Comparison of ENCODE assay signal across 1 cellular context in the genomic region with DNA sequence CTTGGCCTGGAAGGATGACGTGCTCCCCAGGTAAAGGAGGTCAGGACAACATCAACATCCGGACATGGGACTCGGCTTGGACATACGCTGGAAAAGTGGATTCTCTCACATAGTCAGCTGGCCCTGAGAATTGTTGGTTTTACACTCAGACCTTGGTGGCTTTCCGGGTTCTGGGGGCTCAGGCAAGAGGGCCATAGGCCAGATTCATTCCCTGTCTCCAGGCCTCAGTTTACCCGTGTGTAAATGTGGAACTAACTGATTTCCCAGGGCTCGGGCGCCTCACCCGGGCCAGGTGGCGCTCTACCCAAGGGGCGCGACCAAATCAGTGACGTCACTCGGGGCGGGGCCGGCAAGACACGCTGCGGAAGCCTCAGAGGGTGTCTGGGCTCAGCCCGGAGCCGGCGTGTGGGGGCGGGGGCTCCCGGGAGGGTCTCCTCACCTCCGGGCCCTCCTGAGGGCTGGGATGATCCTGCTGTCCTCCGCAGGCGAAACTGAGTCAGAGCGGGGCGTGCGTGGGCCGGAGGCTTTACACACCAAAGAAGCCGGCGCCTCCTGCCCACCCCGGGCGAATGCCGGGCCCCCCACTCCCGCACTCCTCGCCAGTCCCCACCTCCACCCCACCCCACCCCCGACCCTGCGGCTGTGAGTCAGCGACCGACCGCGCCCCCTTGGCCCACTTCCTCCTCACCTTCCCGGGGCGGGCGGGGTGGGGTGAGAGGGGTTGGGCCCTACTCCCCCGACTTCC.
TF ChIP-seq lines count a peak whose summit lies in the region.

No MANE protein-coding gene starts in this region.

TF ChIP-seq in K562, 482 proteins besides CTCF, POLR2A, EP300 and RAD21 (continues in another document):
- no peak for TF ChIP-seq IFI16 (CRISPR knock-in tag; IDR thresholded peaks at IDR 0.05)
- TF ChIP-seq PCBP1 (IDR thresholded peaks at IDR 0.05; ENCODE audit: low read depth, low read length, poor library complexity, severe bottlenecking), result peak; percentile 86
- TF ChIP-seq SIRT6 (IDR thresholded peaks at IDR 0.05; ENCODE audit: low read depth, low read length), result no peak
- TF ChIP-seq ZNF778 (CRISPR knock-in tag; IDR thresholded peaks at IDR 0.05), result no peak
- no peak for TF ChIP-seq ZNF232 (CRISPR knock-in tag; IDR thresholded peaks at IDR 0.05)
- TF ChIP-seq MECOM (CRISPR knock-in tag; IDR thresholded peaks at IDR 0.05), result no peak
- peak; percentile 58 for TF ChIP-seq ZNF24 (IDR thresholded peaks at IDR 0.05)
- TF ChIP-seq TAF7 (tag; IDR thresholded peaks at IDR 0.05), result no peak
- no peak for TF ChIP-seq RFX1 (IDR thresholded peaks at IDR 0.05)
- no peak for TF ChIP-seq CC2D1A (IDR thresholded peaks at IDR 0.05)
- TF ChIP-seq RBBP5 (IDR thresholded peaks at IDR 0.05; ENCODE audit: borderline replicate concordance, insufficient read depth, low read length, poor library complexity, severe bottlenecking), result peak; percentile 25
- peak; percentile 17 for TF ChIP-seq PRPF4 (IDR thresholded peaks at IDR 0.05; ENCODE audit: insufficient read depth, low read depth, low read length, poor library complexity, severe bottlenecking)
- no peak for TF ChIP-seq STAT5B (CRISPR knock-in tag; IDR thresholded peaks at IDR 0.05)
- peak; percentile 69 for TF ChIP-seq POLR2AphosphoS5 (IDR thresholded peaks at IDR 0.05; ENCODE audit: control insufficient read depth, insufficient read depth, low read depth, low read length)
- no peak for TF ChIP-seq ZFPM2 (CRISPR knock-in tag; IDR thresholded peaks at IDR 0.05)
- TF ChIP-seq, protein P1, sequence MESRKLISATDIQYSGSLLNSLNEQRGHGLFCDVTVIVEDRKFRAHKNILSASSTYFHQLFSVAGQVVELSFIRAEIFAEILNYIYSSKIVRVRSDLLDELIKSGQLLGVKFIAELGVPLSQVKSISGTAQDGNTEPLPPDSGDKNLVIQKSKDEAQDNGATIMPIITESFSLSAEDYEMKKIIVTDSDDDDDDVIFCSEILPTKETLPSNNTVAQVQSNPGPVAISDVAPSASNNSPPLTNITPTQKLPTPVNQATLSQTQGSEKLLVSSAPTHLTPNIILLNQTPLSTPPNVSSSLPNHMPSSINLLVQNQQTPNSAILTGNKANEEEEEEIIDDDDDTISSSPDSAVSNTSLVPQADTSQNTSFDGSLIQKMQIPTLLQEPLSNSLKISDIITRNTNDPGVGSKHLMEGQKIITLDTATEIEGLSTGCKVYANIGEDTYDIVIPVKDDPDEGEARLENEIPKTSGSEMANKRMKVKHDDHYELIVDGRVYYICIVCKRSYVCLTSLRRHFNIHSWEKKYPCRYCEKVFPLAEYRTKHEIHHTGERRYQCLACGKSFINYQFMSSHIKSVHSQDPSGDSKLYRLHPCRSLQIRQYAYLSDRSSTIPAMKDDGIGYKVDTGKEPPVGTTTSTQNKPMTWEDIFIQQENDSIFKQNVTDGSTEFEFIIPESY (CRISPR knock-in tag; IDR thresholded peaks at IDR 0.05), result no peak; the same call in 1 of the 2 replicates
- no peak for TF ChIP-seq TCF7 (IDR thresholded peaks at IDR 0.05; ENCODE audit: borderline replicate concordance)
- TF ChIP-seq SIN3B (IDR thresholded peaks at IDR 0.05; ENCODE audit: low read depth), result peak; percentile 53; the same call in 1 of the 2 replicates
- TF ChIP-seq SLC30A9 (CRISPR knock-in tag; IDR thresholded peaks at IDR 0.05), result no peak
- no peak for TF ChIP-seq ZBTB8A (IDR thresholded peaks at IDR 0.05; ENCODE audit: partially characterized antibody)
- no peak for TF ChIP-seq ZNF79 (CRISPR knock-in tag; IDR thresholded peaks at IDR 0.05; ENCODE audit: low read depth)
- TF ChIP-seq CXXC5 (CRISPR knock-in tag; IDR thresholded peaks at IDR 0.05), result peak; percentile 81
- no peak for TF ChIP-seq RHOXF2B (CRISPR knock-in tag; conservative IDR thresholded peaks at IDR 0.05)
- no peak for TF ChIP-seq ZNF263 (CRISPR knock-in tag; IDR thresholded peaks at IDR 0.05; ENCODE audit: borderline replicate concordance)
- no peak; the same call in 1 of the 2 replicates for TF ChIP-seq NFE2 (IDR thresholded peaks at IDR 0.05; ENCODE audit: low read depth)
- TF ChIP-seq ILK (tag; IDR thresholded peaks at IDR 0.05; ENCODE audit: borderline replicate concordance, low read depth), result no peak
- TF ChIP-seq ZNF146 (CRISPR knock-in tag; IDR thresholded peaks at IDR 0.05; ENCODE audit: unreplicated experiment), result no peak
- TF ChIP-seq NFIX (CRISPR knock-in tag; IDR thresholded peaks at IDR 0.05; ENCODE audit: low read depth), result no peak
- 0 out of 2 replicates have a peak, but pooled peaks have one; percentile 35 for TF ChIP-seq KLF16 (IDR thresholded peaks at IDR 0.05)
- peak; percentile 91 to 92 for TF ChIP-seq MAZ (CRISPR knock-in tag; conservative IDR thresholded peaks at IDR 0.05 in 1 of 2, IDR thresholded peaks at IDR 0.05 in 1 of 2)
- no peak for TF ChIP-seq KAT2B (IDR thresholded peaks at IDR 0.05; ENCODE audit: low read depth, low read length)
- no peak for TF ChIP-seq NUFIP1 (IDR thresholded peaks at IDR 0.05; ENCODE audit: partially characterized antibody)
- no peak for TF ChIP-seq HNRNPH1 (optimal IDR thresholded peaks at IDR 0.05; ENCODE audit: low read depth, low read length)
- TF ChIP-seq ETV6 (IDR thresholded peaks at IDR 0.05; ENCODE audit: borderline replicate concordance in 1 of 2, low read depth in 2 of 2, low read length in 1 of 2), result peak in 1 of 2 experiments; percentile 68; a peak in 2 of 4 replicates
- TF ChIP-seq ETV6 (CRISPR knock-in tag; IDR thresholded peaks at IDR 0.05; ENCODE audit: borderline replicate concordance), result no peak
- no peak for TF ChIP-seq ZNF444 (CRISPR knock-in tag; IDR thresholded peaks at IDR 0.05)
- TF ChIP-seq, protein P2, sequence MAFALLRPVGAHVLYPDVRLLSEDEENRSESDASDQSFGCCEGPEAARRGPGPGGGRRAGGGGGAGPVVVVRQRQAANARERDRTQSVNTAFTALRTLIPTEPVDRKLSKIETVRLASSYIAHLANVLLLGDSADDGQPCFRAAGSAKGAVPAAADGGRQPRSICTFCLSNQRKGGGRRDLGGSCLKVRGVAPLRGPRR (CRISPR knock-in tag; IDR thresholded peaks at IDR 0.05), result no peak
- TF ChIP-seq ARHGAP35 (IDR thresholded peaks at IDR 0.05; ENCODE audit: partially characterized antibody), result no peak
- no peak; the same call in 1 of the 2 replicates for TF ChIP-seq RAD51 (IDR thresholded peaks at IDR 0.05; ENCODE audit: borderline replicate concordance, low read depth)
- TF ChIP-seq CSDE1 (IDR thresholded peaks at IDR 0.05), result no peak
- no peak for TF ChIP-seq SAFB2 (IDR thresholded peaks at IDR 0.05; ENCODE audit: borderline replicate concordance, low read depth, low read length, severe bottlenecking)
- TF ChIP-seq IRF1 (CRISPR knock-in tag; IDR thresholded peaks at IDR 0.05; ENCODE audit: borderline replicate concordance), result no peak
- TF ChIP-seq ESRRB (CRISPR knock-in tag; IDR thresholded peaks at IDR 0.05; ENCODE audit: borderline replicate concordance), result no peak
- no peak for TF ChIP-seq TFAM (CRISPR knock-in tag; conservative IDR thresholded peaks at IDR 0.05)
- no peak for TF ChIP-seq ZNF165 (CRISPR knock-in tag; IDR thresholded peaks at IDR 0.05; ENCODE audit: borderline replicate concordance)
- TF ChIP-seq, protein P3, sequence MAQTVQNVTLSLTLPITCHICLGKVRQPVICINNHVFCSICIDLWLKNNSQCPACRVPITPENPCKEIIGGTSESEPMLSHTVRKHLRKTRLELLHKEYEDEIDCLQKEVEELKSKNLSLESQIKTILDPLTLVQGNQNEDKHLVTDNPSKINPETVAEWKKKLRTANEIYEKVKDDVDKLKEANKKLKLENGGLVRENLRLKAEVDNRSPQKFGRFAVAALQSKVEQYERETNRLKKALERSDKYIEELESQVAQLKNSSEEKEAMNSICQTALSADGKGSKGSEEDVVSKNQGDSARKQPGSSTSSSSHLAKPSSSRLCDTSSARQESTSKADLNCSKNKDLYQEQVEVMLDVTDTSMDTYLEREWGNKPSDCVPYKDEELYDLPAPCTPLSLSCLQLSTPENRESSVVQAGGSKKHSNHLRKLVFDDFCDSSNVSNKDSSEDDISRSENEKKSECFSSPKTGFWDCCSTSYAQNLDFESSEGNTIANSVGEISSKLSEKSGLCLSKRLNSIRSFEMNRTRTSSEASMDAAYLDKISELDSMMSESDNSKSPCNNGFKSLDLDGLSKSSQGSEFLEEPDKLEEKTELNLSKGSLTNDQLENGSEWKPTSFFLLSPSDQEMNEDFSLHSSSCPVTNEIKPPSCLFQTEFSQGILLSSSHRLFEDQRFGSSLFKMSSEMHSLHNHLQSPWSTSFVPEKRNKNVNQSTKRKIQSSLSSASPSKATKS (CRISPR knock-in tag; IDR thresholded peaks at IDR 0.05), result no peak
- peak; percentile 30; the same call in 1 of the 2 replicates for TF ChIP-seq SMARCC2 (IDR thresholded peaks at IDR 0.05; ENCODE audit: low read depth)
- no peak for TF ChIP-seq KLF10 (CRISPR knock-in tag; IDR thresholded peaks at IDR 0.05)
- no peak for TF ChIP-seq SRSF3 (IDR thresholded peaks at IDR 0.05; ENCODE audit: insufficient read depth, low read length)
- no peak for TF ChIP-seq POLR2H (tag; IDR thresholded peaks at IDR 0.05; ENCODE audit: low read depth)
- TF ChIP-seq PHF8 (IDR thresholded peaks at IDR 0.05; ENCODE audit: borderline replicate concordance, low read length), result peak; percentile 75; the same call in 1 of the 2 replicates
- TF ChIP-seq NCOA2 (IDR thresholded peaks at IDR 0.05; ENCODE audit: partially characterized antibody in 2 of 2), result no peak
- 0 out of 4 replicates have a peak, but pooled peaks of 1 of the 2 experiments have one; percentile 26 for TF ChIP-seq KDM1A (IDR thresholded peaks at IDR 0.05)
- no peak for TF ChIP-seq HSF4 (CRISPR knock-in tag; IDR thresholded peaks at IDR 0.05; ENCODE audit: borderline replicate concordance)
- TF ChIP-seq PHB2 (IDR thresholded peaks at IDR 0.05; ENCODE audit: low read depth), result no peak
- no peak for TF ChIP-seq SRSF9 (IDR thresholded peaks at IDR 0.05; ENCODE audit: borderline replicate concordance, low read depth, low read length)
- TF ChIP-seq CHD4 (IDR thresholded peaks at IDR 0.05; ENCODE audit: insufficient read depth, insufficient replicate concordance, low read depth, low read length, poor library complexity, severe bottlenecking), result no peak
- no peak for TF ChIP-seq XRCC3 (IDR thresholded peaks at IDR 0.05)
- TF ChIP-seq, protein P4, sequence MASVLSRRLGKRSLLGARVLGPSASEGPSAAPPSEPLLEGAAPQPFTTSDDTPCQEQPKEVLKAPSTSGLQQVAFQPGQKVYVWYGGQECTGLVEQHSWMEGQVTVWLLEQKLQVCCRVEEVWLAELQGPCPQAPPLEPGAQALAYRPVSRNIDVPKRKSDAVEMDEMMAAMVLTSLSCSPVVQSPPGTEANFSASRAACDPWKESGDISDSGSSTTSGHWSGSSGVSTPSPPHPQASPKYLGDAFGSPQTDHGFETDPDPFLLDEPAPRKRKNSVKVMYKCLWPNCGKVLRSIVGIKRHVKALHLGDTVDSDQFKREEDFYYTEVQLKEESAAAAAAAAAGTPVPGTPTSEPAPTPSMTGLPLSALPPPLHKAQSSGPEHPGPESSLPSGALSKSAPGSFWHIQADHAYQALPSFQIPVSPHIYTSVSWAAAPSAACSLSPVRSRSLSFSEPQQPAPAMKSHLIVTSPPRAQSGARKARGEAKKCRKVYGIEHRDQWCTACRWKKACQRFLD (CRISPR knock-in tag; IDR thresholded peaks at IDR 0.05), result peak; percentile 72
- TF ChIP-seq, protein P5, sequence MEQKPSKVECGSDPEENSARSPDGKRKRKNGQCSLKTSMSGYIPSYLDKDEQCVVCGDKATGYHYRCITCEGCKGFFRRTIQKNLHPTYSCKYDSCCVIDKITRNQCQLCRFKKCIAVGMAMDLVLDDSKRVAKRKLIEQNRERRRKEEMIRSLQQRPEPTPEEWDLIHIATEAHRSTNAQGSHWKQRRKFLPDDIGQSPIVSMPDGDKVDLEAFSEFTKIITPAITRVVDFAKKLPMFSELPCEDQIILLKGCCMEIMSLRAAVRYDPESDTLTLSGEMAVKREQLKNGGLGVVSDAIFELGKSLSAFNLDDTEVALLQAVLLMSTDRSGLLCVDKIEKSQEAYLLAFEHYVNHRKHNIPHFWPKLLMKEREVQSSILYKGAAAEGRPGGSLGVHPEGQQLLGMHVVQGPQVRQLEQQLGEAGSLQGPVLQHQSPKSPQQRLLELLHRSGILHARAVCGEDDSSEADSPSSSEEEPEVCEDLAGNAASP (IDR thresholded peaks at IDR 0.05), result no peak
- TF ChIP-seq MTA1 (IDR thresholded peaks at IDR 0.05; ENCODE audit: borderline replicate concordance), result peak; percentile 65
- TF ChIP-seq PRDM10 (IDR thresholded peaks at IDR 0.05; ENCODE audit: partially characterized antibody), result peak; percentile 45
- TF ChIP-seq SETDB1 (IDR thresholded peaks at IDR 0.05; ENCODE audit: low read length), result no peak
- peak; percentile 93 for TF ChIP-seq HMGN3 (IDR thresholded peaks at IDR 0.05; ENCODE audit: borderline replicate concordance, extremely low read depth, insufficient read length, low read depth, low read length)
